Comparison of ENCODE assay signal across 1 cellular context in genomic region chr6:3871939-3872338, GRCh38.
TF ChIP-seq lines count a peak whose summit lies in the region.

No MANE protein-coding gene starts in this region.

TF ChIP-seq in HepG2, 621 proteins besides CTCF, POLR2A, EP300 and RAD21 (continued from another document and continues in another):
- TF ChIP-seq ZNF337 (CRISPR knock-in tag; IDR thresholded peaks at IDR 0.05; ENCODE audit: borderline replicate concordance, low read depth) (no peak), FOXO4 (CRISPR knock-in tag; conservative IDR thresholded peaks at IDR 0.05) (no peak), MATR3 (CRISPR knock-in tag; IDR thresholded peaks at IDR 0.05) (no peak), ZNF160 (CRISPR knock-in tag; IDR thresholded peaks at IDR 0.05) (no peak), ZFP82 (CRISPR knock-in tag; IDR thresholded peaks at IDR 0.05; ENCODE audit: borderline replicate concordance) (no peak), REL (CRISPR knock-in tag; conservative IDR thresholded peaks at IDR 0.05) (no peak), CREBL2 (CRISPR knock-in tag; IDR thresholded peaks at IDR 0.05; ENCODE audit: borderline replicate concordance) (no peak), XRCC5 (optimal IDR thresholded peaks at IDR 0.05; ENCODE audit: low read length) (no peak), ARNT (IDR thresholded peaks at IDR 0.05) (no peak), THAP11 (CRISPR knock-in tag; IDR thresholded peaks at IDR 0.05) (no peak), KMT2B (CRISPR knock-in tag; IDR thresholded peaks at IDR 0.05) (no peak), ZNF331 (CRISPR knock-in tag; IDR thresholded peaks at IDR 0.05) (no peak), GPN1 (CRISPR knock-in tag; IDR thresholded peaks at IDR 0.05; ENCODE audit: borderline replicate concordance) (no peak), FOSL2 (CRISPR knock-in tag; IDR thresholded peaks at IDR 0.05) (no peak), SP4 (CRISPR knock-in tag; IDR thresholded peaks at IDR 0.05) (no peak), ZKSCAN5 (CRISPR knock-in tag; IDR thresholded peaks at IDR 0.05) (no peak), HDAC1 (CRISPR knock-in tag; IDR thresholded peaks at IDR 0.05) (peak; percentile 8; the same call in 1 of the 2 replicates), PBX2 (CRISPR knock-in tag; IDR thresholded peaks at IDR 0.05) (0 out of 2 replicates have a peak, but pooled peaks have one; percentile 5), E2F2 (CRISPR knock-in tag; IDR thresholded peaks at IDR 0.05; ENCODE audit: borderline replicate concordance) (no peak), JUND (CRISPR knock-in tag; IDR thresholded peaks at IDR 0.05) (0 out of 2 replicates have a peak, but pooled peaks have one; percentile 27), REST (IDR thresholded peaks at IDR 0.05; ENCODE audit: borderline replicate concordance in 1 of 2, low read depth in 1 of 2, low read length in 2 of 2) (no peak), DNMT3B (CRISPR knock-in tag; conservative IDR thresholded peaks at IDR 0.05) (no peak), NFATC3 (CRISPR knock-in tag; IDR thresholded peaks at IDR 0.05) (no peak), TOPORS (CRISPR knock-in tag; IDR thresholded peaks at IDR 0.05) (0 out of 2 replicates have a peak, but pooled peaks have one; percentile 47), HHEX (CRISPR knock-in tag; IDR thresholded peaks at IDR 0.05) (no peak), ZNF737 (CRISPR knock-in tag; IDR thresholded peaks at IDR 0.05; ENCODE audit: borderline replicate concordance) (0 out of 2 replicates have a peak, but pooled peaks have one; percentile 64), NCOR1 (IDR thresholded peaks at IDR 0.05; ENCODE audit: borderline replicate concordance, low read length) (no peak), GABPA (IDR thresholded peaks at IDR 0.05; ENCODE audit: low read depth, low read length) (no peak), GABPA (CRISPR knock-in tag; IDR thresholded peaks at IDR 0.05; ENCODE audit: low read depth) (no peak), THAP9 (CRISPR knock-in tag; IDR thresholded peaks at IDR 0.05; ENCODE audit: borderline replicate concordance) (no peak), NPAS2 (CRISPR knock-in tag; IDR thresholded peaks at IDR 0.05; ENCODE audit: borderline replicate concordance) (no peak), HOXD1 (CRISPR knock-in tag; IDR thresholded peaks at IDR 0.05) (0 out of 2 replicates have a peak, but pooled peaks have one; percentile 34), FOXA3 (CRISPR knock-in tag; IDR thresholded peaks at IDR 0.05) (no peak), ZNF264 (CRISPR knock-in tag; IDR thresholded peaks at IDR 0.05) (0 out of 2 replicates have a peak, but pooled peaks have one; percentile 11), MYC (CRISPR knock-in tag; IDR thresholded peaks at IDR 0.05; ENCODE audit: borderline replicate concordance) (peak; percentile 51; the same call in 1 of the 2 replicates), SOX5 (CRISPR knock-in tag; IDR thresholded peaks at IDR 0.05; ENCODE audit: borderline replicate concordance) (no peak), TAF1 (CRISPR knock-in tag; IDR thresholded peaks at IDR 0.05) (no peak), FOXK1 (CRISPR knock-in tag; IDR thresholded peaks at IDR 0.05; ENCODE audit: borderline replicate concordance, low read depth) (0 out of 2 replicates have a peak, but pooled peaks have one; percentile 3), ZNF883 (CRISPR knock-in tag; IDR thresholded peaks at IDR 0.05; ENCODE audit: not compliant biosample characterization) (no peak), TCF7L2 (IDR thresholded peaks at IDR 0.05; ENCODE audit: low read depth, low read length) (no peak), EED (CRISPR knock-in tag; IDR thresholded peaks at IDR 0.05) (no peak), ZSCAN30 (CRISPR knock-in tag; IDR thresholded peaks at IDR 0.05) (no peak), ZFX (CRISPR knock-in tag; IDR thresholded peaks at IDR 0.05; ENCODE audit: low read depth) (no peak), ZNF207 (IDR thresholded peaks at IDR 0.05; ENCODE audit: borderline replicate concordance) (no peak), GATAD1 (CRISPR knock-in tag; IDR thresholded peaks at IDR 0.05) (no peak), MAFK (conservative IDR thresholded peaks at IDR 0.05 in 1 of 2, IDR thresholded peaks at IDR 0.05 in 1 of 2; ENCODE audit: low read length in 2 of 2) (no peak), TEF (CRISPR knock-in tag; IDR thresholded peaks at IDR 0.05) (no peak), MBD4 (IDR thresholded peaks at IDR 0.05; ENCODE audit: borderline replicate concordance, low read length) (no peak), SIX4 (CRISPR knock-in tag; IDR thresholded peaks at IDR 0.05) (no peak), ZNF432 (CRISPR knock-in tag; IDR thresholded peaks at IDR 0.05; ENCODE audit: borderline replicate concordance) (no peak), POGZ (CRISPR knock-in tag; IDR thresholded peaks at IDR 0.05) (no peak), CCDC6 (CRISPR knock-in tag; IDR thresholded peaks at IDR 0.05) (no peak), U2AF1 (optimal IDR thresholded peaks at IDR 0.05; ENCODE audit: low read depth, low read length) (no peak), SIX1 (CRISPR knock-in tag; IDR thresholded peaks at IDR 0.05; ENCODE audit: borderline replicate concordance) (no peak), ZBTB26 (CRISPR knock-in tag; IDR thresholded peaks at IDR 0.05; ENCODE audit: borderline replicate concordance) (no peak), ZNF468 (CRISPR knock-in tag; IDR thresholded peaks at IDR 0.05) (no peak), ZMYM2 (CRISPR knock-in tag; IDR thresholded peaks at IDR 0.05) (peak; percentile 39; the same call in 1 of the 2 replicates), ZNF589 (CRISPR knock-in tag; conservative IDR thresholded peaks at IDR 0.05) (no peak), ZNF7 (CRISPR knock-in tag; IDR thresholded peaks at IDR 0.05) (no peak), ZKSCAN1 (IDR thresholded peaks at IDR 0.05; ENCODE audit: low read length) (no peak), NONO (IDR thresholded peaks at IDR 0.05) (no peak), NONO (CRISPR knock-in tag; conservative IDR thresholded peaks at IDR 0.05) (no peak)
